17 cellular contexts compared by ENCODE assay signal in the genomic region with DNA sequence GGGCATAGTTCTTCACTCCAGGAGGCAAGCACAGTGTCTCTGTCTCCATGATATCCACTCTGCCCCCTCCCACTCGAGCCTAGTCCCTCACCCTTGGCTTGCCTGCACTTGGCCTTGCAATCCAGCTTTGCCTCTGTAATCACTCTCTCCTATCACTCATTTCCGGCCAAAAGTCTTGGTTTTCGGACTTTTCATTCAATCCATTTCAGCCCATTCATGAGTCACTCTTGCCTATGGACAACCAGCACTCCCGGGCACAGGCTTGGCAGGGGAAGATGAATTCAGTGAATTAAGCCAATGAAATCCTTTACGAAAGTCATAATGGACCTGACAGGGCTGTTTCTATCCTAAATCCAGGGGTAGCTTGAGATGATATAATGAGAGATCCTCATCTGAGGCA. TPM values are rescaled to one million over a fixed set of nuclear protein-coding genes. Genes with fewer than 3 reads are reported as not detected.
DNase-seq lines count a peak whose midpoint lies in the region; TF ChIP-seq lines count a peak whose summit lies in the region.
"Had no signal": no experiment of that assay in that cellular context is flagged by ENCODE, and none has a peak within 500 bp of the region (broad histone marks: within the 10 kb centered on the region; RNA-seq: fewer than 3 reads in every experiment).

No MANE protein-coding gene starts in this region.

- H3K27ac ChIP-seq in spleen: no peak overlapping the region

- no peaks in the 10 kb centered on the region for H3K4me1 ChIP-seq in spleen
- H3K4me1 ChIP-seq: HAP-1 had no signal

- intact Hi-C loops in spleen (cut with DNase I; ENCODE audit: low total_unique reads): no loop called here

- no peak for TF ChIP-seq POLR2A in spleen (IDR thresholded peaks at IDR 0.05)

- TF ChIP-seq CTCF in fibroblast of pulmonary artery (IDR thresholded peaks at IDR 0.05; ENCODE audit: low read length, missing control alignments): no peak
- no peak for TF ChIP-seq CTCF in spleen (IDR thresholded peaks at IDR 0.05 in 8 of 11, conservative IDR thresholded peaks at IDR 0.05 in 3 of 11)

- no peaks in the 10 kb centered on the region for H3K36me3 ChIP-seq in MG63
- H3K36me3 ChIP-seq in spleen: no peaks in the 10 kb centered on the region
- H3K36me3 ChIP-seq: HAP-1 had no signal

- H3K27me3 ChIP-seq in MG63 (no peaks in the 10 kb centered on the region), spleen (replicated peaks in 1 of 7) (no peaks in the 10 kb centered on the region)

- H3K4me3 ChIP-seq in MG63 (no peak overlapping the region), fibroblast of pulmonary artery (replicated peaks; ENCODE audit: low read depth, low read length) (no peak overlapping the region), spleen (no peak overlapping the region)
- H3K4me3 ChIP-seq: HAP-1 had no signal

- WGBS in spleen, 5 donors: 77 to 98% (median 89%) methylated on average over 5 of the region's 5 CpGs

- peak; percentile 22 for DNase-seq in A172 (ENCODE audit: low spot score)
- DNase-seq in ELR (ENCODE audit: low read depth): peak; percentile 32
- peak; percentile 5 for DNase-seq in MG63
- DNase-seq in fibroblast of pulmonary artery (ENCODE audit: low read depth): peak; percentile 26
- no peak for DNase-seq in activated CD4-positive, alpha-beta T cell treated with anti-CD3 and anti-CD28 coated beads for 4 hours
- DNase-seq in anterior cingulate cortex (lab: John Stamatoyannopoulos, UW): no peak
- no peak for DNase-seq in spleen
- DNase-seq: C1 segment of cervical spinal cord; Calu3; CD4-positive, alpha-beta T cell; DMS 273 treated with DMSO at 0.1 percent for 48 hours; GDM1; GOT3; IMR-90; KBM-7 had no signal

- H3K9me3 ChIP-seq in MG63 (no peaks in the 10 kb centered on the region), spleen (peaks cover 0 to 7% (median 0%) of the 10 kb centered on the region in 8 donors)
- H3K9me3 ChIP-seq: HAP-1 had no signal

RNA-seq across cellular contexts. Expression of gene DAZL, which starts 21.7 kb away (rescaled TPM):
- total RNA-seq in A172 (2014; rRNA removed; shearing (Covaris generic)): not detected in 2 replicates
- not detected in 2 replicates for total RNA-seq in MG63 (2014; rRNA removed; shearing (Covaris generic); ENCODE audit: low replicate concordance)
- total RNA-seq in spleen: under 1 TPM in 3 of 7 donors, not detected in 4; 0.30 to 0.51 (median 0.32) TPM
- under 1 TPM in 2 of 3 donors, not detected in 1; 0.04 to 0.14 TPM for polyA plus RNA-seq in spleen
- total RNA-seq: B cell; Calu3; CD4-positive, alpha-beta T cell; IMR-90 had no signal
- polyA plus RNA-seq: IMR-90 had no signal

Comparison
In these comparisons a context has a peak if more than half of its experiments do, and no peak if none do; other contexts are left out.
1. DNase-seq: peak in A172 (single experiment), ELR (single experiment), MG63 (single experiment) and fibroblast of pulmonary artery (single experiment); none in activated CD4-positive, alpha-beta T cell treated with anti-CD3 and anti-CD28 coated beads for 4 hours (0 of 2), anterior cingulate cortex (0 of 58) and spleen (single experiment).